8 cellular contexts compared by ENCODE assay signal in genomic region chr2:48530033-48530804, GRCh38. TPM values are rescaled to one million over a fixed set of nuclear protein-coding genes. Genes with fewer than 3 reads are reported as not detected.
DNase-seq lines count a peak whose midpoint lies in the region; ATAC-seq lines count a peak whose summit lies in the region.

Gene STON1, plus strand, starts transcription at chr2:48530154. Its CDS starts 50,480 bp downstream, at chr2:48580634.

- peak within 1 kb of the TSS; percentile 84 to 97 (median 88) for H3K4me3 Mint-ChIP-seq in naive thymus-derived CD8-positive, alpha-beta T cell

- peaks cover 0 to 11% (median 0%) of the 10 kb centered on the region in 3 donors for H3K36me3 Mint-ChIP-seq in naive thymus-derived CD8-positive, alpha-beta T cell

- peak within 1 kb of the TSS; percentile 36 for H3K4me3 ChIP-seq in Jurkat, Clone E6-1 (ENCODE audit: low read length)

- DNase-seq in 8988T (peak; percentile 54), activated T-cell treated with anti-CD3 and anti-CD28 coated beads for 1 hour (ENCODE audit: low read depth) (peak; percentile 12), fibroblast of gingiva (ENCODE audit: low read depth) (peak; percentile 78), ureter (ENCODE audit: low spot score) (peak; percentile 63), SW 1271 (lab: John Stamatoyannopoulos, UW) (no peak)
- DNase-seq in Jurkat, Clone E6-1 (ENCODE audit: low read depth, low spot score) = no peak
- peak in 6 of 10 donors; percentile 4 to 28 (median 17) for DNase-seq in naive thymus-derived CD8-positive, alpha-beta T cell

- H3K27ac Mint-ChIP-seq in naive thymus-derived CD8-positive, alpha-beta T cell = peak within 1 kb of the TSS in 8 of 10 donors; percentile 0 to 95 (median 61)

- no peaks in the 10 kb centered on the region for H3K27me3 Mint-ChIP-seq in naive thymus-derived CD8-positive, alpha-beta T cell

- H3K4me1 Mint-ChIP-seq in naive thymus-derived CD8-positive, alpha-beta T cell = peaks cover 11 to 21% (median 14%) of the 10 kb centered on the region in 4 donors

- H3K9me3 Mint-ChIP-seq in naive thymus-derived CD8-positive, alpha-beta T cell = no peaks in the 10 kb centered on the region

- ATAC-seq in GM18511 (IDR thresholded peaks at IDR 0.05; ENCODE audit: unreplicated experiment) = peak; percentile 54
- ATAC-seq in naive thymus-derived CD8-positive, alpha-beta T cell = peak; percentile 71 to 78

- POLR2A ChIA-PET in naive thymus-derived CD8-positive, alpha-beta T cell (lab: Charles Lee) = no interaction called here

RNA-seq across cellular contexts. Expression of gene STON1, which starts in this region (rescaled TPM):
- 0.84 TPM for polyA plus RNA-seq in Jurkat, Clone E6-1 (2012; ENCODE audit: insufficient read depth, insufficient read length)
- 1 to 10 TPM; 2.8 to 3.5 TPM for total RNA-seq in naive thymus-derived CD8-positive, alpha-beta T cell
- under 1 TPM in 1 of 3 donors, not detected in 2; 0.25 TPM for polyA plus RNA-seq in naive thymus-derived CD8-positive, alpha-beta T cell
- 16.2 TPM for total RNA-seq in ureter

Comparison
In these comparisons a context has a peak if more than half of its experiments do, and no peak if none do; other contexts are left out.
1. DNase-seq: peak in 8988T (single experiment), activated T-cell treated with anti-CD3 and anti-CD28 coated beads for 1 hour (single experiment), fibroblast of gingiva (single experiment), naive thymus-derived CD8-positive, alpha-beta T cell (6 of 10) and ureter (single experiment); none in Jurkat, Clone E6-1 (single experiment) and SW 1271 (0 of 2).